Comparison of ENCODE assay signal across 17 cellular contexts in genomic region chr11:111330234-111330893, GRCh38. TPM values are rescaled to one million over a fixed set of nuclear protein-coding genes. Genes with fewer than 3 reads are reported as not detected.
DNase-seq lines count a peak whose midpoint lies in the region; ATAC-seq and TF ChIP-seq lines count a peak whose summit lies in the region.
"Had no signal": no experiment of that assay in that cellular context is flagged by ENCODE, and none has a peak within 500 bp of the region (broad histone marks: within the 10 kb centered on the region; RNA-seq: fewer than 3 reads in every experiment).

No MANE protein-coding gene starts in this region.

- BruUV-seq in MCF 10A (replicated peaks; lab: Mats Ljungman, UMichigan): no TSS peak

- H3K4me1 Mint-ChIP-seq in MCF 10A (ENCODE audit: insufficient read depth, unreplicated experiment): peaks cover under 1% of the 10 kb centered on the region
- H3K4me1 Mint-ChIP-seq in stimulated activated effector memory CD8-positive, alpha-beta T cell treated with anti-CD3 and anti-CD28 coated beads, Interleukin-12 subunit alpha, Interleukin-12 subunit beta, amount 100 ng/mL, for 72 hours: no peaks in the 10 kb centered on the region
- no peaks in the 10 kb centered on the region for H3K4me1 Mint-ChIP-seq in activated CD8-positive, alpha-beta memory T cell treated with anti-CD3 and anti-CD28 coated beads, Interleukin-2, amount 10 ng/mL, durations not matched to agents 7 days and 5 days

- no peaks in the 10 kb centered on the region for H3K27me3 ChIP-seq in breast epithelium

- POLR2A ChIA-PET in MCF 10A (lab: Yijun Ruan, JAX): interaction anchor here (1.3 kb wide), 1 partner anchor 27 kb away, joined by 8 read pairs; no protein-coding TSS in a partner anchor

- CTCF ChIA-PET in MCF 10A (lab: Yijun Ruan, JAX): interaction anchor here (0.6 kb wide), 1 partner anchor 46 kb away, joined by 6 read pairs; no protein-coding TSS in a partner anchor
- CTCF ChIA-PET in activated CD8-positive, alpha-beta memory T cell treated with anti-CD3 and anti-CD28 coated beads, Interleukin-2, amount 10 ng/mL, durations not matched to agents 7 days and 5 days (lab: Charles Lee): no interaction called here

- no peaks in the 10 kb centered on the region for H3K36me3 ChIP-seq in breast epithelium

- no peaks in the 10 kb centered on the region for H3K9me3 ChIP-seq in breast epithelium
- H3K9me3 ChIP-seq: Caco-2 had no signal

- intact Hi-C loops in breast epithelium (cut with DNase I; ENCODE audit: low total_unique reads) (no loop called here), MCF 10A (cut with micrococcal nuclease) (no loop called here)

- no peak for TF ChIP-seq POLR2A in breast epithelium (IDR thresholded peaks at IDR 0.05)

- TF ChIP-seq CTCF in breast epithelium (IDR thresholded peaks at IDR 0.05): no peak
- no peak for TF ChIP-seq CTCF in MCF 10A (IDR thresholded peaks at IDR 0.05; ENCODE audit: unreplicated experiment)

- ATAC-seq in left lobe of liver: peak; percentile 56
- ATAC-seq in stimulated activated effector memory CD8-positive, alpha-beta T cell treated with anti-CD3 and anti-CD28 coated beads, Interleukin-12 subunit alpha, Interleukin-12 subunit beta, amount 100 ng/mL, for 72 hours: peak; percentile 23
- no peak for ATAC-seq in activated CD8-positive, alpha-beta memory T cell treated with anti-CD3 and anti-CD28 coated beads, Interleukin-2, amount 10 ng/mL, durations not matched to agents 7 days and 5 days

- no peak overlapping the region for H3K4me3 ChIP-seq in breast epithelium

- H3K4me1 ChIP-seq in breast epithelium: peaks cover 6 to 11% of the 10 kb centered on the region in 2 donors

- H3K9me3 Mint-ChIP-seq in MCF 10A (ENCODE audit: unreplicated experiment): no peaks in the 10 kb centered on the region
- no peaks in the 10 kb centered on the region for H3K9me3 Mint-ChIP-seq in stimulated activated effector memory CD8-positive, alpha-beta T cell treated with anti-CD3 and anti-CD28 coated beads, Interleukin-12 subunit alpha, Interleukin-12 subunit beta, amount 100 ng/mL, for 72 hours
- no peaks in the 10 kb centered on the region for H3K9me3 Mint-ChIP-seq in activated CD8-positive, alpha-beta memory T cell treated with anti-CD3 and anti-CD28 coated beads, Interleukin-2, amount 10 ng/mL, durations not matched to agents 7 days and 5 days (ENCODE audit: low read depth)

- peak overlapping the region; percentile 59 to 67 for H3K27ac ChIP-seq in breast epithelium
- H3K27ac ChIP-seq: KMS-11 had no signal

- no peak for DNase-seq in breast epithelium (ENCODE audit: low spot score in 2 of 2)
- DNase-seq in MCF 10A (ENCODE audit: unreplicated experiment): no peak
- peak; percentile 79 for DNase-seq in left lobe of liver (ENCODE audit: low spot score)
- no peak for DNase-seq in stimulated activated effector memory CD8-positive, alpha-beta T cell treated with anti-CD3 and anti-CD28 coated beads, Interleukin-12 subunit alpha, Interleukin-12 subunit beta, amount 100 ng/mL, for 72 hours (ENCODE audit: low spot score in 2 of 2)
- no peak for DNase-seq in NCI-H510A (lab: John Stamatoyannopoulos, UW)
- no peak for DNase-seq in AG08395 (ENCODE audit: low spot score)
- DNase-seq in SK-N-DZ (ENCODE audit: low spot score): no peak
- DNase-seq in activated CD8-positive, alpha-beta memory T cell treated with anti-CD3 and anti-CD28 coated beads, Interleukin-2, amount 10 ng/mL, durations not matched to agents 7 days and 5 days: no peak
- DNase-seq: 8988T, Caco-2, MM.1S, NCI-H1105 treated with DMSO at 0.1 percent for 48 hours, NCI-H187, NCI-H748 treated with DMSO at 0.1 percent for 48 hours, SHP77 treated with DMSO at 0.1 percent for 48 hours had no signal

- no peaks in the 10 kb centered on the region for H3K36me3 Mint-ChIP-seq in MCF 10A (ENCODE audit: insufficient read depth, unreplicated experiment)
- H3K36me3 Mint-ChIP-seq in stimulated activated effector memory CD8-positive, alpha-beta T cell treated with anti-CD3 and anti-CD28 coated beads, Interleukin-12 subunit alpha, Interleukin-12 subunit beta, amount 100 ng/mL, for 72 hours: no peaks in the 10 kb centered on the region
- H3K36me3 Mint-ChIP-seq in activated CD8-positive, alpha-beta memory T cell treated with anti-CD3 and anti-CD28 coated beads, Interleukin-2, amount 10 ng/mL, durations not matched to agents 7 days and 5 days: no peaks in the 10 kb centered on the region

- no peak overlapping the region for H3K27ac Mint-ChIP-seq in MCF 10A (ENCODE audit: low read depth, unreplicated experiment)
- no peak overlapping the region for H3K27ac Mint-ChIP-seq in stimulated activated effector memory CD8-positive, alpha-beta T cell treated with anti-CD3 and anti-CD28 coated beads, Interleukin-12 subunit alpha, Interleukin-12 subunit beta, amount 100 ng/mL, for 72 hours
- no peak overlapping the region for H3K27ac Mint-ChIP-seq in activated CD8-positive, alpha-beta memory T cell treated with anti-CD3 and anti-CD28 coated beads, Interleukin-2, amount 10 ng/mL, durations not matched to agents 7 days and 5 days

- peaks cover 10% of the 10 kb centered on the region for H3K27me3 Mint-ChIP-seq in MCF 10A (ENCODE audit: insufficient read depth, unreplicated experiment)
- H3K27me3 Mint-ChIP-seq in activated CD8-positive, alpha-beta memory T cell treated with anti-CD3 and anti-CD28 coated beads, Interleukin-2, amount 10 ng/mL, durations not matched to agents 7 days and 5 days: peaks cover 24% of the 10 kb centered on the region

- no peak overlapping the region for H3K4me3 Mint-ChIP-seq in MCF 10A (ENCODE audit: unreplicated experiment)
- H3K4me3 Mint-ChIP-seq in stimulated activated effector memory CD8-positive, alpha-beta T cell treated with anti-CD3 and anti-CD28 coated beads, Interleukin-12 subunit alpha, Interleukin-12 subunit beta, amount 100 ng/mL, for 72 hours: no peak overlapping the region
- H3K4me3 Mint-ChIP-seq in activated CD8-positive, alpha-beta memory T cell treated with anti-CD3 and anti-CD28 coated beads, Interleukin-2, amount 10 ng/mL, durations not matched to agents 7 days and 5 days: no peak overlapping the region

RNA-seq across cellular contexts. Expression of gene POU2AF3, which starts 32.0 kb away (rescaled TPM):
- total RNA-seq in breast epithelium (1 to 10 TPM; 1.4 to 3.6 (median 1.6) TPM), MCF 10A (2022) (not detected in 2 replicates), left lobe of liver (0.58 TPM)
- not detected in 2 replicates for polyA plus RNA-seq in SK-N-DZ (2014; cell fraction: cytosol; rRNA removed)
- not detected in 2 replicates for polyA plus RNA-seq in SK-N-DZ (2014; cell fraction: nucleus; rRNA removed)
- total RNA-seq in activated CD8-positive, alpha-beta memory T cell treated with anti-CD3 and anti-CD28 coated beads, Interleukin-2, amount 10 ng/mL, durations not matched to agents 7 days and 5 days: not detected
- total RNA-seq: H4 had no signal

RNA-seq across cellular contexts. Expression of gene POU2AF1, which starts 48.7 kb away (rescaled TPM):
- 1 to 10 TPM in 2 of 3 donors, under 1 TPM in 1; 0.16 to 5.6 (median 3.5) TPM for total RNA-seq in breast epithelium
- not detected in 2 replicates for total RNA-seq in MCF 10A (2022)
- total RNA-seq in left lobe of liver: 0.38 TPM
- polyA plus RNA-seq in SK-N-DZ (2014; cell fraction: cytosol; rRNA removed): not detected in 2 replicates
- polyA plus RNA-seq in SK-N-DZ (2014; cell fraction: nucleus; rRNA removed): not detected in 2 replicates
- total RNA-seq in activated CD8-positive, alpha-beta memory T cell treated with anti-CD3 and anti-CD28 coated beads, Interleukin-2, amount 10 ng/mL, durations not matched to agents 7 days and 5 days: 1 to 10 TPM; 2.9 to 7.4 TPM
- total RNA-seq: H4 had no signal
